ENCODE assay signal across 8 cellular contexts in genomic region chr17:36591434-36592315, GRCh38. TPM values are rescaled to one million over a fixed set of nuclear protein-coding genes. Genes with fewer than 3 reads are reported as not detected.
DNase-seq lines count a peak whose midpoint lies in the region; ATAC-seq, FAIRE-seq and TF ChIP-seq lines count a peak whose summit lies in the region.

DHRS11 (plus strand) TSS chr17:36591879; CDS start chr17:36592010, 131 bp downstream.

- ATAC-seq in GM21447 (IDR thresholded peaks at IDR 0.05; ENCODE audit: unreplicated experiment), result peak; percentile 86

- FAIRE-seq in D721Med (lab: Jason Lieb, UNC), result no peak

- H3K4me1 Mint-ChIP-seq in nephron progenitor cell, result peaks cover 43% of the 10 kb centered on the region

- H3K27ac Mint-ChIP-seq in nephron progenitor cell, result no peak within 1 kb of the TSS

- H3K27me3 Mint-ChIP-seq in nephron progenitor cell (ENCODE audit: low read depth, poor library complexity), result no peaks in the 10 kb centered on the region

- peak within 1 kb of the TSS; percentile 74 for H3K4me3 ChIP-seq in fibroblast of the aortic adventitia (ENCODE audit: low read depth, low read length)

- H3K9me3 Mint-ChIP-seq in nephron progenitor cell, result no peaks in the 10 kb centered on the region

- peak within 1 kb of the TSS; percentile 84 for H3K4me3 Mint-ChIP-seq in nephron progenitor cell

- TF ChIP-seq CTCF in D721Med (IDR thresholded peaks at IDR 0.05; ENCODE audit: insufficient read depth, missing control alignments), result peak; percentile 22
- TF ChIP-seq CTCF in fibroblast of the aortic adventitia (IDR thresholded peaks at IDR 0.05; ENCODE audit: insufficient read depth, low read length), result no peak
- no peak for TF ChIP-seq CTCF in nephron progenitor cell (IDR thresholded peaks at IDR 0.05)

- H3K36me3 Mint-ChIP-seq in nephron progenitor cell (ENCODE audit: low read depth), result peaks cover 26% of the 10 kb centered on the region

- DNase-seq in D721Med (ENCODE audit: insufficient read length, low spot score), result peak; percentile 93
- DNase-seq in KG1 (lab: John Stamatoyannopoulos, UW), result peak; percentile 38
- DNase-seq in RPMI8226, result peak; percentile 84
- peak; percentile 67 for DNase-seq in activated effector memory CD4-positive, alpha-beta T cell treated with Interleukin-2 at 50 U/mL for 16 hours
- peak; percentile 48 for DNase-seq in fibroblast of the aortic adventitia (ENCODE audit: low read depth)
- DNase-seq in nephron progenitor cell, result peak; percentile 93
- DNase-seq in stimulated activated naive CD4-positive, alpha-beta T cell treated with Interleukin-2 at 50 U/mL for 16 hours (lab: John Stamatoyannopoulos, UW), result peak; percentile 75

RNA-seq across cellular contexts. Expression of gene DHRS11, which starts in this region (rescaled TPM):
- total RNA-seq in fibroblast of the aortic adventitia (ENCODE audit: low replicate concordance), result 1.1 and 4.1 TPM in 2 replicates

Comparison
In these comparisons a context has a peak if more than half of its experiments do, and no peak if none do; other contexts are left out.
1. Peak in every context shown above with its lines: DNase-seq, ATAC-seq and H3K4me3 ChIP-seq.
2. DNase-seq: peak in every context shown above with its lines; median percentile 93 in D721Med; 93 in nephron progenitor cell; 84 in RPMI8226; 75 in stimulated activated naive CD4-positive, alpha-beta T cell treated with Interleukin-2 at 50 U/mL for 16 hours; 67 in activated effector memory CD4-positive, alpha-beta T cell treated with Interleukin-2 at 50 U/mL for 16 hours; 48 in fibroblast of the aortic adventitia; 38 in KG1.